ENCODE assay signal across 10 cellular contexts in genomic region chr2:167862787-167863186, GRCh38.
DNase-seq lines count a peak whose midpoint lies in the region; ATAC-seq and TF ChIP-seq lines count a peak whose summit lies in the region.
"Had no signal": no experiment of that assay in that cellular context is flagged by ENCODE, and none has a peak within 500 bp of the region (broad histone marks: within the 10 kb centered on the region; RNA-seq: fewer than 3 reads in every experiment).

No MANE protein-coding gene starts in this region.

- H3K4me3 ChIP-seq in breast epithelium = no peak overlapping the region

- POLR2A ChIA-PET in MCF 10A (lab: Yijun Ruan, JAX) = interaction anchor here (0.5 kb wide), 1 partner anchor 216 kb away, joined by 4 read pairs; no protein-coding TSS in a partner anchor

- no peaks in the 10 kb centered on the region for H3K9me3 ChIP-seq in breast epithelium

- H3K9me3 Mint-ChIP-seq in MCF 10A (ENCODE audit: unreplicated experiment) = no peaks in the 10 kb centered on the region
- H3K9me3 Mint-ChIP-seq in mesothelial cell of epicardium = peaks cover 14% of the 10 kb centered on the region

- H3K27me3 Mint-ChIP-seq in MCF 10A (ENCODE audit: insufficient read depth, unreplicated experiment) = peaks cover 11% of the 10 kb centered on the region
- H3K27me3 Mint-ChIP-seq in mesothelial cell of epicardium (ENCODE audit: low read depth) = no peaks in the 10 kb centered on the region

- no peak overlapping the region for H3K4me3 Mint-ChIP-seq in MCF 10A (ENCODE audit: unreplicated experiment)
- no peak overlapping the region for H3K4me3 Mint-ChIP-seq in mesothelial cell of epicardium
- H3K4me3 Mint-ChIP-seq: CD4-positive, CD25-positive, alpha-beta regulatory T cell had no signal

- DNase-seq in MCF 10A (ENCODE audit: unreplicated experiment) (peak; percentile 21), breast epithelium (ENCODE audit: low spot score in 2 of 2) (no peak), NCI-H748 (lab: John Stamatoyannopoulos, UW; ENCODE audit: unreplicated experiment) (no peak), mesothelial cell of epicardium (ENCODE audit: low spot score in 2 of 2, unreplicated experiment in 2 of 2) (no peak), nucleus accumbens (lab: John Stamatoyannopoulos, UW) (no peak)
- DNase-seq in stimulated activated naive CD8-positive, alpha-beta T cell treated with anti-CD3 and anti-CD28 coated beads, Interleukin-15, Interleukin-2, amounts not matched to agents 100 U/mL and 50 U/mL, for 24 hours = no peak
- DNase-seq: CD4-positive, CD25-positive, alpha-beta regulatory T cell; NCI-H1694 had no signal

- CTCF ChIA-PET in MCF 10A (lab: Yijun Ruan, JAX) = no interaction called here

- no TSS peak for BruUV-seq in MCF 10A (replicated peaks; lab: Mats Ljungman, UMichigan)

- no peaks in the 10 kb centered on the region for H3K36me3 ChIP-seq in breast epithelium

- TF ChIP-seq CTCF in MCF 10A (IDR thresholded peaks at IDR 0.05; ENCODE audit: unreplicated experiment) = no peak
- TF ChIP-seq CTCF in breast epithelium (IDR thresholded peaks at IDR 0.05) = no peak
- TF ChIP-seq CTCF in mesothelial cell of epicardium (IDR thresholded peaks at IDR 0.05; ENCODE audit: unreplicated experiment) = no peak

- H3K27ac ChIP-seq in breast epithelium = no peak overlapping the region

- H3K4me1 Mint-ChIP-seq in MCF 10A (ENCODE audit: insufficient read depth, unreplicated experiment) (no peaks in the 10 kb centered on the region), mesothelial cell of epicardium (peaks cover 14% of the 10 kb centered on the region)
- H3K4me1 Mint-ChIP-seq: CD4-positive, CD25-positive, alpha-beta regulatory T cell had no signal

- intact Hi-C loops in MCF 10A (cut with micrococcal nuclease) = no loop called here
- intact Hi-C loops in breast epithelium (cut with DNase I; ENCODE audit: low total_unique reads) = no loop called here

- no peaks in the 10 kb centered on the region for H3K4me1 ChIP-seq in breast epithelium

- H3K36me3 Mint-ChIP-seq in MCF 10A (ENCODE audit: insufficient read depth, unreplicated experiment) = no peaks in the 10 kb centered on the region
- H3K36me3 Mint-ChIP-seq in mesothelial cell of epicardium = no peaks in the 10 kb centered on the region
- H3K36me3 Mint-ChIP-seq: CD4-positive, CD25-positive, alpha-beta regulatory T cell had no signal

- TF ChIP-seq POLR2A in breast epithelium (IDR thresholded peaks at IDR 0.05) = no peak

- peak; percentile 79 for ATAC-seq in HG03097 (IDR thresholded peaks at IDR 0.05; ENCODE audit: low FRiP score, unreplicated experiment)
- ATAC-seq in SK-N-SH treated with all-trans-retinoic acid at 6 μM for 48 hours = peak; percentile 35; the same call in 2 of the 3 replicates
- ATAC-seq in stimulated activated naive CD8-positive, alpha-beta T cell treated with anti-CD3 and anti-CD28 coated beads, Interleukin-15, Interleukin-2, amounts not matched to agents 100 U/mL and 50 U/mL, for 24 hours = peak; percentile 71

- no peaks in the 10 kb centered on the region for H3K27me3 ChIP-seq in breast epithelium

- no peak overlapping the region for H3K27ac Mint-ChIP-seq in MCF 10A (ENCODE audit: low read depth, unreplicated experiment)
- no peak overlapping the region for H3K27ac Mint-ChIP-seq in mesothelial cell of epicardium
- H3K27ac Mint-ChIP-seq: CD4-positive, CD25-positive, alpha-beta regulatory T cell had no signal

TF ChIP-seq in SK-N-SH treated with all-trans-retinoic acid at 6 μM for 48 hours, 23 proteins besides CTCF, POLR2A, EP300 and RAD21 (continues in another document):
- TF ChIP-seq CSDC2 (CRISPR knock-in tag; IDR thresholded peaks at IDR 0.05) = no peak
- no peak for TF ChIP-seq CSRNP3 (CRISPR knock-in tag; IDR thresholded peaks at IDR 0.05)
- TF ChIP-seq, protein P1, sequence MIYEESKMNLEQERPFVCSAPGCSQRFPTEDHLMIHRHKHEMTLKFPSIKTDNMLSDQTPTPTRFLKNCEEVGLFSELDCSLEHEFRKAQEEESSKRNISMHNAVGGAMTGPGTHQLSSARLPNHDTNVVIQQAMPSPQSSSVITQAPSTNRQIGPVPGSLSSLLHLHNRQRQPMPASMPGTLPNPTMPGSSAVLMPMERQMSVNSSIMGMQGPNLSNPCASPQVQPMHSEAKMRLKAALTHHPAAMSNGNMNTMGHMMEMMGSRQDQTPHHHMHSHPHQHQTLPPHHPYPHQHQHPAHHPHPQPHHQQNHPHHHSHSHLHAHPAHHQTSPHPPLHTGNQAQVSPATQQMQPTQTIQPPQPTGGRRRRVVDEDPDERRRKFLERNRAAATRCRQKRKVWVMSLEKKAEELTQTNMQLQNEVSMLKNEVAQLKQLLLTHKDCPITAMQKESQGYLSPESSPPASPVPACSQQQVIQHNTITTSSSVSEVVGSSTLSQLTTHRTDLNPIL (CRISPR knock-in tag; IDR thresholded peaks at IDR 0.05; ENCODE audit: low read depth) = no peak
- no peak for TF ChIP-seq GLIS3 (CRISPR knock-in tag; IDR thresholded peaks at IDR 0.05)
- TF ChIP-seq ESRRG (CRISPR knock-in tag; IDR thresholded peaks at IDR 0.05) = no peak
- no peak for TF ChIP-seq PATZ1 (CRISPR knock-in tag; IDR thresholded peaks at IDR 0.05; ENCODE audit: borderline replicate concordance)
- no peak for TF ChIP-seq ARNTL (CRISPR knock-in tag; IDR thresholded peaks at IDR 0.05; ENCODE audit: borderline replicate concordance, low read depth)
- no peak for TF ChIP-seq ZC3H10 (CRISPR knock-in tag; IDR thresholded peaks at IDR 0.05)
- TF ChIP-seq OSR1 (CRISPR knock-in tag; IDR thresholded peaks at IDR 0.05) = no peak
- no peak for TF ChIP-seq ZNF565 (CRISPR knock-in tag; conservative IDR thresholded peaks at IDR 0.05; ENCODE audit: low read depth)
- TF ChIP-seq ZFP30 (CRISPR knock-in tag; IDR thresholded peaks at IDR 0.05) = no peak
- TF ChIP-seq POU6F1 (CRISPR knock-in tag; IDR thresholded peaks at IDR 0.05; ENCODE audit: borderline replicate concordance, low read depth) = no peak
- TF ChIP-seq ZFP3 (CRISPR knock-in tag; IDR thresholded peaks at IDR 0.05) = no peak
- no peak for TF ChIP-seq TOX (CRISPR knock-in tag; IDR thresholded peaks at IDR 0.05; ENCODE audit: borderline replicate concordance)
